Comparison of ENCODE assay signal across 1 cellular context in the genomic region with DNA sequence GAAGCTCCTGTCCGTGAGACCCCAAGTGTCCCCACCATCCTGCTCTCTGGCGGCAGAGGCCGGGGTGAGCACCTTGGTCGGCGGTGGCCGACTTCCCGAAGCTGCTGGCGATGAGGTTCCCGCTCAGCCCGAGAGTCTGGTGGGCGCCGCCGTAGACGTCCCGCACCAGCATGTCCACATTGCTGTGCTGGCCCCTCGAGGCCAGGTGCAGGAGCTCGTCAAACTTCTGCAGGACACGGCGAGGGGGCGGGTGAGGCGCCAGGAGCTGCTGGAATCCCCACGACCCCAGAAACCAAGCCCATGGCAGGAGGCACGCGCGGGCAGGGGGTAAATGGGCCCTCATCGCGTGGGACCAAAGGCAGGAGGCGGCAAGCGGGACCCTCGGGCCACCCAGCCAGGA.
A peak's percentile ranks its signal among the peaks of the same experiment; 100 is the strongest.
TF ChIP-seq lines count a peak whose summit lies in the region.

No MANE protein-coding gene starts in this region.

TF ChIP-seq in K562, 482 proteins besides CTCF, POLR2A, EP300 and RAD21:
- TF ChIP-seq ZNF408 (CRISPR knock-in tag; IDR thresholded peaks at IDR 0.05; ENCODE audit: low read depth) (no peak), ZNF76 (CRISPR knock-in tag; IDR thresholded peaks at IDR 0.05; ENCODE audit: borderline replicate concordance) (no peak), RBFOX2 (IDR thresholded peaks at IDR 0.05; ENCODE audit: low read depth, low read length) (peak; percentile 55), ZNF280A (IDR thresholded peaks at IDR 0.05; ENCODE audit: low read depth, partially characterized antibody) (no peak), SNRNP70 (optimal IDR thresholded peaks at IDR 0.05; ENCODE audit: low read depth, low read length) (no peak), POLR2G (IDR thresholded peaks at IDR 0.05; ENCODE audit: low read depth, low read length) (peak; percentile 53), RBM34 (IDR thresholded peaks at IDR 0.05; ENCODE audit: borderline replicate concordance, insufficient read depth, low read length) (no peak), ILF3 (IDR thresholded peaks at IDR 0.05; ENCODE audit: borderline replicate concordance) (no peak), HOXB6 (CRISPR knock-in tag; IDR thresholded peaks at IDR 0.05; ENCODE audit: borderline replicate concordance) (no peak)
